Comparison of ENCODE assay signal across 8 cellular contexts in the genomic region with DNA sequence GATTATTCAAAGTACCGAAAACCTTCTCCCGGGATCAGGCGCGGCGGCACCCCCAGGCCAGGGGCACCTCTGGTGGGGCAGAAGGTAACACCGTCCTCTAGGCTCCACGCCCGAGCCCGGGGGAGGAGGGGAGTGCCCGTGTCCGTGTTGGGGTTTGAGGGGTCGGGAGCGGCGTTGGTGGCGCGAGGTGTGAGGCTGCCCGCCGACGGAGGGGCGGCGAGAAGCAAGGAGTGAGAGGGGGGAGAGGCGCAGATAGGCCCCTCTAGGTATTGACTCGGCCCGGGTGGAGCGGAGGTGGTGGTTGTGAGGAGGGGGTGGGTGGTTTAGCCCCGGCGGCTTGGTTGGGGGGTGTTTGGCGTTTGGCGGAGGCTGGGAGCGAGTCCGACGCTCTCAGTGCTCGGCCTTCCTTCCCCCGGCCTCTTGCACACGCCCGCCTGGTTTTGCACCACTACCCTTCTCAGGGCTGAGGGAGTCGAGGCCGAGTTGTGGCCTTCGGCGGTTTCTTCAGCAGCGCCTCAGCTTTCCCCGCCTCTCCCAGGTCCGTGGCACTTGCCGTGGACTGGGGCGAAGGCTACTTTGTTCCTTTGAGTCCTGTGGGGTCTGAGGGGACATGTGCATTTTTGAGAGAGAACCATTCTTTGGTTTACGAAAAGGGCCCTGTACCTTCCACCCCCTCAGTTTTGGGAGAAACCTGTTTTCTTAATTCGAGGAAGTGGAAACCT. TPM values are rescaled to one million over a fixed set of nuclear protein-coding genes. Genes with fewer than 3 reads are reported as not detected.
DNase-seq lines count a peak whose midpoint lies in the region; ATAC-seq and TF ChIP-seq lines count a peak whose summit lies in the region.

No MANE protein-coding gene starts in this region.

- H2AFZ ChIP-seq in MM.1S (ENCODE audit: low read length) = peak overlapping the region; percentile 20; the same call in 1 of the 2 replicates

- ATAC-seq in GM21360 (IDR thresholded peaks at IDR 0.05; ENCODE audit: unreplicated experiment) = peak; percentile 5
- no peak for ATAC-seq in GM18517 (IDR thresholded peaks at IDR 0.05; ENCODE audit: unreplicated experiment)
- no peak for ATAC-seq in GM19324 (IDR thresholded peaks at IDR 0.05; ENCODE audit: low FRiP score, unreplicated experiment)

- H3K4me3 Mint-ChIP-seq in CD4-positive, alpha-beta memory T cell = peak overlapping the region; percentile 96 to 99 (median 98)
- H3K4me3 Mint-ChIP-seq in activated naive CD4-positive, alpha-beta T cell treated with anti-CD3 and anti-CD28 coated beads for 36 hours = peak overlapping the region; percentile 94

- H3K4me2 ChIP-seq in MM.1S (ENCODE audit: low read depth, low read length) = peak overlapping the region; percentile 64

- TF ChIP-seq CTCF in MM.1S (IDR thresholded peaks at IDR 0.05; ENCODE audit: low read length) = no peak

- POLR2A ChIA-PET in CD4-positive, alpha-beta memory T cell (lab: Charles Lee; ENCODE audit: partially characterized antibody) = interaction anchor here (0.7 to 1.7 kb wide), 20 partner anchors 8 to 1867 kb away, joined by 3 to 20 read pairs (median 4); a partner anchor contains a TSS

- intact Hi-C loops in CD4-positive, alpha-beta memory T cell (cut with micrococcal nuclease) = loop anchor here (5.0 kb wide), 2 partner anchors 1182 to 1867 kb away; a partner anchor contains a TSS
- intact Hi-C loops in activated naive CD4-positive, alpha-beta T cell treated with anti-CD3 and anti-CD28 coated beads for 36 hours (cut with micrococcal nuclease) = loop anchor here (2.0 to 10.0 kb wide), 7 partner anchors 845 to 1951 kb away; a partner anchor contains a TSS

- peaks cover 29% of the 10 kb centered on the region for H4K20me1 ChIP-seq in MM.1S (ENCODE audit: insufficient read depth, low read length)

- no peaks in the 10 kb centered on the region for H3K27me3 ChIP-seq in CD4-positive, alpha-beta memory T cell (ENCODE audit: insufficient read depth, low read length)
- no peaks in the 10 kb centered on the region for H3K27me3 ChIP-seq in MM.1S (replicated peaks; ENCODE audit: insufficient read depth, low read length)

- peaks cover 0 to 2% (median 0%) of the 10 kb centered on the region in 8 donors for H3K9me3 Mint-ChIP-seq in CD4-positive, alpha-beta memory T cell
- H3K9me3 Mint-ChIP-seq in activated naive CD4-positive, alpha-beta T cell treated with anti-CD3 and anti-CD28 coated beads for 36 hours = no peaks in the 10 kb centered on the region

- H3K4me3 ChIP-seq in CD4-positive, alpha-beta memory T cell (ENCODE audit: low read length in 2 of 2) = peak overlapping the region; percentile 70 to 87
- H3K4me3 ChIP-seq in MM.1S (ENCODE audit: low read length) = peak overlapping the region; percentile 95

- peaks cover 45% of the 10 kb centered on the region for H3K4me1 ChIP-seq in CD4-positive, alpha-beta memory T cell (ENCODE audit: insufficient read depth, low read length)
- peaks cover 12% of the 10 kb centered on the region for H3K4me1 ChIP-seq in MM.1S (ENCODE audit: low read length)

- H3K36me3 ChIP-seq in CD4-positive, alpha-beta memory T cell (ENCODE audit: insufficient read depth, low read length) = no peaks in the 10 kb centered on the region
- peaks cover 5% of the 10 kb centered on the region; the same call in 1 of the 2 replicates for H3K36me3 ChIP-seq in MM.1S (replicated peaks; ENCODE audit: insufficient read depth, low read length)

- peaks cover 55% of the 10 kb centered on the region for H3K79me2 ChIP-seq in MM.1S (ENCODE audit: low read length)

- H3K9ac ChIP-seq in MM.1S (ENCODE audit: low read length) = peak overlapping the region; percentile 100

- H3K9me3 ChIP-seq in CD4-positive, alpha-beta memory T cell (ENCODE audit: control insufficient read depth in 1 of 2, low read length in 2 of 2) = no peaks in the 10 kb centered on the region
- no peaks in the 10 kb centered on the region for H3K9me3 ChIP-seq in MM.1S (replicated peaks; ENCODE audit: insufficient read depth, low read length)

- peak overlapping the region; percentile 99 for H3K27ac ChIP-seq in CD4-positive, alpha-beta memory T cell (ENCODE audit: low read depth, low read length)
- peak overlapping the region; percentile 92 for H3K27ac ChIP-seq in MM.1S (ENCODE audit: low read length)

- peak overlapping the region; percentile 98 to 100 (median 99) for H3K27ac Mint-ChIP-seq in CD4-positive, alpha-beta memory T cell
- peak overlapping the region; percentile 97 for H3K27ac Mint-ChIP-seq in activated naive CD4-positive, alpha-beta T cell treated with anti-CD3 and anti-CD28 coated beads for 36 hours

- no peaks in the 10 kb centered on the region for H3K27me3 Mint-ChIP-seq in CD4-positive, alpha-beta memory T cell
- H3K27me3 Mint-ChIP-seq in activated naive CD4-positive, alpha-beta T cell treated with anti-CD3 and anti-CD28 coated beads for 36 hours (ENCODE audit: low read depth) = no peaks in the 10 kb centered on the region

- peak in 2 of 5 donors; percentile 35 to 51 for DNase-seq in CD4-positive, alpha-beta memory T cell
- DNase-seq in MM.1S = peak; percentile 37
- DNase-seq in activated naive CD4-positive, alpha-beta T cell treated with anti-CD3 and anti-CD28 coated beads for 36 hours = peak; percentile 41
- peak; percentile 52 for DNase-seq in globus pallidus (ENCODE audit: low spot score)
- DNase-seq in occipital lobe (lab: John Stamatoyannopoulos, UW) = peak; percentile 11

- H3F3A ChIP-seq in MM.1S (ENCODE audit: insufficient read depth, low read length) = peaks cover 52% of the 10 kb centered on the region

- no peaks in the 10 kb centered on the region for H3K9me2 ChIP-seq in MM.1S (replicated peaks; ENCODE audit: insufficient read depth, low read length)

- peaks cover 20 to 53% of the 10 kb centered on the region in 2 donors for H3K36me3 Mint-ChIP-seq in CD4-positive, alpha-beta memory T cell
- peaks cover 41% of the 10 kb centered on the region for H3K36me3 Mint-ChIP-seq in activated naive CD4-positive, alpha-beta T cell treated with anti-CD3 and anti-CD28 coated beads for 36 hours (ENCODE audit: low read depth)

- CTCF ChIA-PET in CD4-positive, alpha-beta memory T cell (lab: Charles Lee; ENCODE audit: partially characterized antibody) = interaction anchor here (1.1 to 3.2 kb wide), 3 partner anchors 36 to 46 kb away, joined by 4 to 11 read pairs (median 4); no protein-coding TSS in a partner anchor
- CTCF ChIA-PET in activated naive CD4-positive, alpha-beta T cell treated with anti-CD3 and anti-CD28 coated beads for 36 hours (lab: Charles Lee) = interaction anchor here (1.0 to 1.2 kb wide), 3 partner anchors 45 to 273 kb away, joined by 3 read pairs; no protein-coding TSS in a partner anchor

- peaks cover 23 to 61% (median 33%) of the 10 kb centered on the region in 4 donors for H3K4me1 Mint-ChIP-seq in CD4-positive, alpha-beta memory T cell
- H3K4me1 Mint-ChIP-seq in activated naive CD4-positive, alpha-beta T cell treated with anti-CD3 and anti-CD28 coated beads for 36 hours (ENCODE audit: low read depth) = peaks cover 27% of the 10 kb centered on the region

RNA-seq across cellular contexts. Expression of a gene that starts 0.4 kb away (rescaled TPM):
- 100 to 1,000 TPM; 136 to 137 TPM for total RNA-seq in CD4-positive, alpha-beta memory T cell
- 100 to 1,000 TPM in 1 of 2 donors, 10 to 100 TPM in 1; 92.1 to 104 TPM for polyA plus RNA-seq in CD4-positive, alpha-beta memory T cell
- 10 to 100 TPM; 91.5 to 91.9 TPM for total RNA-seq in activated naive CD4-positive, alpha-beta T cell treated with anti-CD3 and anti-CD28 coated beads for 36 hours
- total RNA-seq in occipital lobe = 159 TPM
